Comparison of ENCODE assay signal across 7 cellular contexts in the genomic region with DNA sequence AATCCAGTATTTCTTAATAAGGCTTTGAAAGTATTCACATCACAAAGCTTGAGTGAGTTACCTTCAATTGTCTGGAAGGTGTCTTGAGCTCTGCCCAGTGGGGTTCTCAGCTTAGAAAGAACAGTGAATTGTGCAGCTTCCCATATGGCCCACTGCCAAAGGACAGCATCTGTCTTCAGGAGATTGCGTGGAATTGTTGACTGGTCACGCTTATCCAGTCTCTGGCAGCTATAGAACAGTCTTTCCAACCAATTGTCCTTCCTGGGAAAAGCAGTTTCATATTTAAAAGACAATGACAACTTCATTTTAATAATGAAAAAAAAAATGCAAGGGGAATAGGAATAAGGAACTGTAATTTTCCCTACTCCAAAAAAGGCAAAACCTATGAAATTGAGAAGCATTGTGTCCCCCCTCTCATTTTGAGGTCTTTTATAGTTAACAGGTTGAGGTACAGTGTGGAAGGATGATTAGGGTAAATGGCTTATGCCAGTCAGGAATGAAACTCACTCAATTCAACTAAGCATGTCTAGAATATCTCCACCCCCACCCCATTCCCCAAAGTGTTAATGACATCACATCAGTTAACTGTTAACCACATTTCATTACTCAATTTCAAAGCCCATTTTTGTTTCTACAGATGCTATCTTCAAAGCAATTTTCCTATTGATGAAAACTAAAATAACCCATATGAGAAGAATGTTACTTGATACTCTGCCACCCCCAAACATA. TPM values are rescaled to one million over a fixed set of nuclear protein-coding genes. Genes with fewer than 3 reads are reported as not detected.
A peak's percentile ranks its signal among the peaks of the same experiment; 100 is the strongest.
DNase-seq lines count a peak whose midpoint lies in the region; ATAC-seq, FAIRE-seq and TF ChIP-seq lines count a peak whose summit lies in the region.
"Not testable (repeated sequence)": the region's sequence is repeated elsewhere in the genome, so short reads cannot be mapped to it uniquely, and the experiment has no call there.

No MANE protein-coding gene starts in this region.

- H3K9me1 ChIP-seq in endothelial cell of umbilical vein (replicated peaks; ENCODE audit: control insufficient read depth, extremely low read depth, insufficient read depth, low read length) = not testable (repeated sequence)

- H3K9me3 ChIP-seq in endothelial cell of umbilical vein (replicated peaks; ENCODE audit: control insufficient read depth, insufficient read depth, low read length) = not testable (repeated sequence)

- DNase-seq in GM04504 (ENCODE audit: low read depth) (peak; percentile 5), NCI-H82 (lab: John Stamatoyannopoulos, UW) (peak; percentile 14), astrocyte of the spinal cord (ENCODE audit: low read depth, low spot score) (peak; percentile 4), endothelial cell of umbilical vein (ENCODE audit: low read depth, low spot score) (peak; percentile 80), glomerular visceral epithelial cell (ENCODE audit: extremely low spot score) (peak; percentile 22), non-pigmented ciliary epithelial cell (ENCODE audit: low read depth) (peak; percentile 3)
- not testable (repeated sequence) for DNase-seq in activated T-cell treated with anti-CD3 and anti-CD28 coated beads, Interleukin-2, amount 50 U/mL, for 72 hours

- H3K27ac ChIP-seq in endothelial cell of umbilical vein (ENCODE audit: insufficient read depth, low read depth, low read length) = peak overlapping the region; percentile 65

- not testable (repeated sequence) for BruUV-seq in endothelial cell of umbilical vein (replicated peaks; lab: Mats Ljungman, UMichigan)

- not testable (repeated sequence) for H3K4me3 ChIP-seq in astrocyte of the spinal cord (ENCODE audit: low read depth, low read length); endothelial cell of umbilical vein (replicated peaks in 1 of 3; ENCODE audit: insufficient read depth in 1 of 3, low read depth in 1 of 3, low read length in 3 of 3)

- peak overlapping the region in 1 of 2 donors; percentile 32 for H3K4me3 Mint-ChIP-seq in activated T-cell treated with anti-CD3 and anti-CD28 coated beads, Interleukin-2, amount 50 U/mL, for 72 hours

- H3K27me3 Mint-ChIP-seq in activated T-cell treated with anti-CD3 and anti-CD28 coated beads, Interleukin-2, amount 50 U/mL, for 72 hours (ENCODE audit: low read depth) = not testable (repeated sequence)

- POLR2A ChIA-PET in endothelial cell of umbilical vein (lab: Charles Lee) = not testable (repeated sequence)

- CTCF ChIA-PET in endothelial cell of umbilical vein (lab: Charles Lee) = not testable (repeated sequence)

- in situ Hi-C loops in astrocyte of the spinal cord (cut with HindIII; ENCODE audit: low sequenced_read_pairs) = not testable (repeated sequence)

- TF ChIP-seq CTCF in astrocyte of the spinal cord (IDR thresholded peaks at IDR 0.05; ENCODE audit: low read depth, low read length); endothelial cell of umbilical vein (IDR thresholded peaks at IDR 0.05; ENCODE audit: extremely low read depth in 1 of 2, insufficient read depth in 1 of 2, low read depth in 1 of 2, low read length in 2 of 2): not testable (repeated sequence)

- H4K20me1 ChIP-seq in endothelial cell of umbilical vein (replicated peaks; ENCODE audit: control insufficient read depth, extremely low read depth, insufficient read depth, low read length) = not testable (repeated sequence)

- not testable (repeated sequence) for FAIRE-seq in endothelial cell of umbilical vein (lab: Jason Lieb, UNC)

- ATAC-seq in activated T-cell treated with anti-CD3 and anti-CD28 coated beads, Interleukin-2, amount 50 U/mL, for 72 hours (replicated peaks in 1 of 2) = not testable (repeated sequence)

- H3K4me2 ChIP-seq in endothelial cell of umbilical vein (ENCODE audit: insufficient read depth, low read length) = not testable (repeated sequence)

- not testable (repeated sequence) for H3K36me3 ChIP-seq in endothelial cell of umbilical vein (ENCODE audit: control insufficient read depth in 2 of 2, extremely low read depth in 1 of 2, insufficient read depth in 2 of 2, low read length in 2 of 2)

- H3K36me3 Mint-ChIP-seq in activated T-cell treated with anti-CD3 and anti-CD28 coated beads, Interleukin-2, amount 50 U/mL, for 72 hours (ENCODE audit: insufficient read depth in 2 of 2) = peaks cover 1 to 17% of the 10 kb centered on the region in 2 donors

- H3K4me1 Mint-ChIP-seq in activated T-cell treated with anti-CD3 and anti-CD28 coated beads, Interleukin-2, amount 50 U/mL, for 72 hours (ENCODE audit: low read depth) = peaks cover 10% of the 10 kb centered on the region

- H3K9me3 Mint-ChIP-seq in activated T-cell treated with anti-CD3 and anti-CD28 coated beads, Interleukin-2, amount 50 U/mL, for 72 hours = not testable (repeated sequence)

- not testable (repeated sequence) for H3K9ac ChIP-seq in endothelial cell of umbilical vein (replicated peaks; ENCODE audit: extremely low read depth, insufficient read depth, low read length)

- H3K4me1 ChIP-seq in endothelial cell of umbilical vein (ENCODE audit: control insufficient read depth, extremely low read depth, insufficient read depth, low read length) = peaks cover 11% of the 10 kb centered on the region

- H3K79me2 ChIP-seq in endothelial cell of umbilical vein (ENCODE audit: control insufficient read depth, insufficient read depth, low read length) = not testable (repeated sequence)

- intact Hi-C loops in endothelial cell of umbilical vein (cut with micrococcal nuclease) = not testable (repeated sequence)

- not testable (repeated sequence) for H3K27me3 ChIP-seq in endothelial cell of umbilical vein (ENCODE audit: control insufficient read depth in 2 of 2, insufficient read depth in 2 of 2, low read length in 2 of 2)

- dilution Hi-C loops in endothelial cell of umbilical vein (cut with MboI; ENCODE audit: extremely low pct_ligation_motif_present, low sequenced_read_pairs) = not testable (repeated sequence)

- not testable (repeated sequence) for H2AFZ ChIP-seq in endothelial cell of umbilical vein (ENCODE audit: low read depth, low read length)

- TF ChIP-seq POLR2A in endothelial cell of umbilical vein (IDR thresholded peaks at IDR 0.05; ENCODE audit: low read depth, low read length) = not testable (repeated sequence)

- peak overlapping the region; percentile 87 for H3K27ac Mint-ChIP-seq in activated T-cell treated with anti-CD3 and anti-CD28 coated beads, Interleukin-2, amount 50 U/mL, for 72 hours

RNA-seq across cellular contexts. Expression of gene SMG1, which starts 57.0 kb away (rescaled TPM):
- 100 to 1,000 TPM; 165 to 171 TPM for total RNA-seq in activated T-cell treated with anti-CD3 and anti-CD28 coated beads, Interleukin-2, amount 50 U/mL, for 72 hours
- 80.2 and 90.8 TPM in 2 replicates for total RNA-seq in endothelial cell of umbilical vein
- 11.8 and 14.0 TPM in 2 replicates for polyA plus RNA-seq in endothelial cell of umbilical vein
- 12.6 and 13.0 TPM in 2 replicates for polyA plus RNA-seq in endothelial cell of umbilical vein (2011; cell fraction: cytosol; rRNA removed)
- polyA plus RNA-seq in endothelial cell of umbilical vein (2011; cell fraction: nucleus; rRNA removed) = 67.4 and 80.2 TPM in 2 replicates
- 27.1 and 37.7 TPM in 2 replicates for polyA plus RNA-seq in endothelial cell of umbilical vein (2012)
- polyA minus RNA-seq in endothelial cell of umbilical vein = 178 and 181 TPM in 2 replicates
- polyA minus RNA-seq in endothelial cell of umbilical vein (2011; cell fraction: cytosol; rRNA and poly(A)+ RNA removed) = 46.2 TPM
- 232 and 354 TPM in 2 replicates for polyA minus RNA-seq in endothelial cell of umbilical vein (2011; cell fraction: nucleus; rRNA and poly(A)+ RNA removed)
